Comparison of ENCODE assay signal across 1 cellular context in the genomic region with DNA sequence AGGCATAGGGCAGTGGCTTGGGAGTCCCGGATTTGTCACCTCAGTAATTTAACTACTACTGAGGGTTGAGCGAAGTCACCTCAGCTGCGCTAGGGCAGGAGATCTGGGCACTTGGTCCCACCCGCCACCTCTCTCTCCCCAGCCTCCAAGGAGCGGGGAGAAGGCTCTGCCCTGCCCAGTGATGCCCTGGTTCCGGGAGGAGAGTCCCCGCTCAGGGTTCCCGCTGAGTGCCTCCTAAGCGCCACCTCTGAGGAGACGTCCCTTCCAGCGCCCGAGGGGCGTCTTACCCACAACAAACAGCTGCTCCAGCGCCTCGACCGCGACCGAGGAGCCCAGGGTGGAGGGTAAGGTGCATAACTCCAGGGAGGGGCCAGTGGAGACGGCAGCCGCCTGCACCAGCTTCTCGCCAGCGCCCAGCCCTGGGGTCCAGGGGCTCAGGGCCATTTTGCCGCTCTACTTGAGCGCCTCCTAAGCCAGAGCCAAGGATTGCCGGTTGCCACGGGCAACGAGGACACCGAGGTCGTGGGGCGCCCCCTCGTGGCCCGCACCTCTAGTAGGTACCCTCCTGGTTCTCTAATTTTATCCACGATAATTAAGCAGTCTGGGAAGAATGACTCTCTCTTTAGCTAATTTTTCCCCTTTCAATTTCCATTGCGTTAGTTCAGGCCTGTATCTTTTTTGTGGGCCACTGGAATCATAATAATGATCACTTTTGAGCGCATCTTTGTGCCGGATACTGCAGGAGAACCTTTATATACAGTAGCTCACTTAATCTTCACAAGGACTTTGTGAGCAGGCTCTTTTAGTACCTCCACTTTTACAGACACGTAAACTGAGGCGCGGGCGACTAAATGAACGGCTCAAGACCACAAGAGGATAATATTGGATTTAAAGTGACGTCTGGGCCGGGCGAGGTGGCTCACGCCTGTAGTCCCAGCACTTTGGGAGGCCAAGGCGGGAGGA.
TF ChIP-seq lines count a peak whose summit lies in the region.

CCDC175 (minus strand) TSS at position 481 of the 963 bp plus-strand sequence; CDS start at position 444, 37 bp downstream.

TF ChIP-seq in HEK293, 187 proteins besides CTCF, POLR2A, EP300 and RAD21 (continued from another document and continues in another):
- no peak for TF ChIP-seq ZSCAN23 (tag by site-specific recombination; IDR thresholded peaks at IDR 0.05)
- TF ChIP-seq ZNF670 (tag by site-specific recombination; IDR thresholded peaks at IDR 0.05; ENCODE audit: low read depth) = no peak
- TF ChIP-seq, protein P1, sequence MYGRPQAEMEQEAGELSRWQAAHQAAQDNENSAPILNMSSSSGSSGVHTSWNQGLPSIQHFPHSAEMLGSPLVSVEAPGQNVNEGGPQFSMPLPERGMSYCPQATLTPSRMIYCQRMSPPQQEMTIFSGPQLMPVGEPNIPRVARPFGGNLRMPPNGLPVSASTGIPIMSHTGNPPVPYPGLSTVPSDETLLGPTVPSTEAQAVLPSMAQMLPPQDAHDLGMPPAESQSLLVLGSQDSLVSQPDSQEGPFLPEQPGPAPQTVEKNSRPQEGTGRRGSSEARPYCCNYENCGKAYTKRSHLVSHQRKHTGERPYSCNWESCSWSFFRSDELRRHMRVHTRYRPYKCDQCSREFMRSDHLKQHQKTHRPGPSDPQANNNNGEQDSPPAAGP (tag by site-specific recombination; IDR thresholded peaks at IDR 0.05) = no peak
- TF ChIP-seq ZNF843 (tag by site-specific recombination; IDR thresholded peaks at IDR 0.05) = 0 out of 2 replicates have a peak, but pooled peaks have one; percentile 16
- no peak for TF ChIP-seq ZNF48 (tag by site-specific recombination; IDR thresholded peaks at IDR 0.05)
- no peak for TF ChIP-seq ZNF707 (tag by site-specific recombination; IDR thresholded peaks at IDR 0.05)
- TF ChIP-seq ZNF514 (tag by site-specific recombination; IDR thresholded peaks at IDR 0.05) = no peak
- peak; percentile 88 for TF ChIP-seq ZBTB17 (tag by site-specific recombination; IDR thresholded peaks at IDR 0.05)
- no peak for TF ChIP-seq SETDB1 (IDR thresholded peaks at IDR 0.05; ENCODE audit: insufficient read length, low read length)
- peak; percentile 74; the same call in 1 of the 2 replicates for TF ChIP-seq ZFP37 (tag by site-specific recombination; IDR thresholded peaks at IDR 0.05)
- peak; percentile 53; the same call in 1 of the 2 replicates for TF ChIP-seq ZNF600 (tag by site-specific recombination; IDR thresholded peaks at IDR 0.05)
- TF ChIP-seq ZNF2 (tag by site-specific recombination; IDR thresholded peaks at IDR 0.05) = 0 out of 2 replicates have a peak, but pooled peaks have one; percentile 28
- peak; percentile 41; the same call in 1 of the 2 replicates for TF ChIP-seq ZNF664 (tag by site-specific recombination; IDR thresholded peaks at IDR 0.05)
- TF ChIP-seq FEZF1 (tag by site-specific recombination; IDR thresholded peaks at IDR 0.05) = no peak
- no peak for TF ChIP-seq ZNF701 (tag by site-specific recombination; IDR thresholded peaks at IDR 0.05)
- TF ChIP-seq ZNF433 (tag by site-specific recombination; IDR thresholded peaks at IDR 0.05; ENCODE audit: low read depth) = no peak
- TF ChIP-seq ZNF654 (tag by site-specific recombination; IDR thresholded peaks at IDR 0.05; ENCODE audit: low read depth) = peak; percentile 71
- TF ChIP-seq ZBTB1 (tag by site-specific recombination; IDR thresholded peaks at IDR 0.05) = no peak
- TF ChIP-seq ZNF24 (tag by site-specific recombination; IDR thresholded peaks at IDR 0.05) = no peak
- no peak for TF ChIP-seq GLI4 (tag by site-specific recombination; IDR thresholded peaks at IDR 0.05)
- no peak for TF ChIP-seq OSR2 (tag by site-specific recombination; IDR thresholded peaks at IDR 0.05)
- TF ChIP-seq ZNF350 (tag by site-specific recombination; IDR thresholded peaks at IDR 0.05) = no peak
- TF ChIP-seq, protein P2, sequence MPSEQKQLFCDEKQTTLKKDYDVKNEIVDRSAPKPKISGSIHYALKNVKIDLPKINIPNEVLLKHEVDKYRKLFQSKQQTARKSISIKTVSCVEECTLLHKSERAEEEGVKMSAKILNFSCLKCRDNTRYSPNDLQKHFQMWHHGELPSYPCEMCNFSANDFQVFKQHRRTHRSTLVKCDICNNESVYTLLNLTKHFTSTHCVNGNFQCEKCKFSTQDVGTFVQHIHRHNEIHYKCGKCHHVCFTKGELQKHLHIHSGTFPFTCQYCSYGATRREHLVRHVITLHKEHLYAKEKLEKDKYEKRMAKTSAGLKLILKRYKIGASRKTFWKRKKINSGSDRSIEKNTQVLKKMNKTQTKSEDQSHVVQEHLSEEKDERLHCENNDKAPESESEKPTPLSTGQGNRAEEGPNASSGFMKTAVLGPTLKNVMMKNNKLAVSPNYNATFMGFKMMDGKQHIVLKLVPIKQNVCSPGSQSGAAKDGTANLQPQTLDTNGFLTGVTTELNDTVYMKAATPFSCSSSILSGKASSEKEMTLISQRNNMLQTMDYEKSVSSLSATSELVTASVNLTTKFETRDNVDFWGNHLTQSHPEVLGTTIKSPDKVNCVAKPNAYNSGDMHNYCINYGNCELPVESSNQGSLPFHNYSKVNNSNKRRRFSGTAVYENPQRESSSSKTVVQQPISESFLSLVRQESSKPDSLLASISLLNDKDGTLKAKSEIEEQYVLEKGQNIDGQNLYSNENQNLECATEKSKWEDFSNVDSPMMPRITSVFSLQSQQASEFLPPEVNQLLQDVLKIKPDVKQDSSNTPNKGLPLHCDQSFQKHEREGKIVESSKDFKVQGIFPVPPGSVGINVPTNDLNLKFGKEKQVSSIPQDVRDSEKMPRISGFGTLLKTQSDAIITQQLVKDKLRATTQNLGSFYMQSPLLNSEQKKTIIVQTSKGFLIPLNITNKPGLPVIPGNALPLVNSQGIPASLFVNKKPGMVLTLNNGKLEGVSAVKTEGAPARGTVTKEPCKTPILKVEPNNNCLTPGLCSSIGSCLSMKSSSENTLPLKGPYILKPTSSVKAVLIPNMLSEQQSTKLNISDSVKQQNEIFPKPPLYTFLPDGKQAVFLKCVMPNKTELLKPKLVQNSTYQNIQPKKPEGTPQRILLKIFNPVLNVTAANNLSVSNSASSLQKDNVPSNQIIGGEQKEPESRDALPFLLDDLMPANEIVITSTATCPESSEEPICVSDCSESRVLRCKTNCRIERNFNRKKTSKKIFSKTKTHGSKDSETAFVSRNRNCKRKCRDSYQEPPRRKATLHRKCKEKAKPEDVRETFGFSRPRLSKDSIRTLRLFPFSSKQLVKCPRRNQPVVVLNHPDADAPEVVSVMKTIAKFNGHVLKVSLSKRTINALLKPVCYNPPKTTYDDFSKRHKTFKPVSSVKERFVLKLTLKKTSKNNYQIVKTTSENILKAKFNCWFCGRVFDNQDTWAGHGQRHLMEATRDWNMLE (tag by site-specific recombination; conservative IDR thresholded peaks at IDR 0.05; ENCODE audit: low read depth) = no peak
- 0 out of 2 replicates have a peak, but pooled peaks have one; percentile 23 for TF ChIP-seq ZNF629 (tag by site-specific recombination; IDR thresholded peaks at IDR 0.05)
- no peak for TF ChIP-seq KLF16 (tag by site-specific recombination; IDR thresholded peaks at IDR 0.05)
- no peak for TF ChIP-seq BCL11A (tag by site-specific recombination; IDR thresholded peaks at IDR 0.05; ENCODE audit: low read depth)
- peak; percentile 63 for TF ChIP-seq GLIS2 (tag by site-specific recombination; IDR thresholded peaks at IDR 0.05)
- no peak for TF ChIP-seq ZNF214 (tag by site-specific recombination; IDR thresholded peaks at IDR 0.05; ENCODE audit: borderline replicate concordance)
- peak; percentile 58; the same call in 1 of the 2 replicates for TF ChIP-seq ZNF394 (tag by site-specific recombination; IDR thresholded peaks at IDR 0.05; ENCODE audit: borderline replicate concordance)
- no peak for TF ChIP-seq ZBTB49 (tag by site-specific recombination; IDR thresholded peaks at IDR 0.05; ENCODE audit: low read depth)
- peak; percentile 51; the same call in 1 of the 2 replicates for TF ChIP-seq ZNF449 (tag by site-specific recombination; IDR thresholded peaks at IDR 0.05)
- TF ChIP-seq ZFP41 (tag by site-specific recombination; IDR thresholded peaks at IDR 0.05; ENCODE audit: borderline replicate concordance) = no peak
- no peak for TF ChIP-seq ZNF221 (tag by site-specific recombination; IDR thresholded peaks at IDR 0.05; ENCODE audit: borderline replicate concordance)
- TF ChIP-seq ZNF155 (tag by site-specific recombination; IDR thresholded peaks at IDR 0.05) = no peak
- no peak; the same call in 1 of the 2 replicates for TF ChIP-seq ZIC2 (tag by site-specific recombination; IDR thresholded peaks at IDR 0.05)
- TF ChIP-seq ZNF10 (tag by site-specific recombination; IDR thresholded peaks at IDR 0.05) = no peak
- TF ChIP-seq ZNF18 (tag by site-specific recombination; IDR thresholded peaks at IDR 0.05) = no peak
- no peak for TF ChIP-seq BCL11B (tag by site-specific recombination; IDR thresholded peaks at IDR 0.05; ENCODE audit: low read depth)
- TF ChIP-seq ATF2 (tag by site-specific recombination; IDR thresholded peaks at IDR 0.05; ENCODE audit: low read depth) = no peak
- peak; percentile 10; the same call in 1 of the 2 replicates for TF ChIP-seq GLIS1 (tag by site-specific recombination; IDR thresholded peaks at IDR 0.05)
- TF ChIP-seq ZNF148 (tag by site-specific recombination; IDR thresholded peaks at IDR 0.05; ENCODE audit: borderline replicate concordance) = no peak
- TF ChIP-seq ZNF501 (tag by site-specific recombination; IDR thresholded peaks at IDR 0.05) = 0 out of 2 replicates have a peak, but pooled peaks have one; percentile 38
- TF ChIP-seq ZNF133 (tag by site-specific recombination; IDR thresholded peaks at IDR 0.05) = no peak
- TF ChIP-seq TCF7L2 (IDR thresholded peaks at IDR 0.05; ENCODE audit: borderline replicate concordance, low read depth, low read length) = no peak
